1 cellular context compared by ENCODE assay signal in genomic region chr16:548586-548985, GRCh38.
TF ChIP-seq lines count a peak whose summit lies in the region.

No MANE protein-coding gene starts in this region.

TF ChIP-seq in K562, 482 proteins besides CTCF, POLR2A, EP300 and RAD21:
- TF ChIP-seq USF2 (CRISPR knock-in tag; IDR thresholded peaks at IDR 0.05) (no peak), ETV5 (CRISPR knock-in tag; IDR thresholded peaks at IDR 0.05; ENCODE audit: low read depth) (no peak), HMG20B (CRISPR knock-in tag; IDR thresholded peaks at IDR 0.05) (no peak), TCF7L2 (IDR thresholded peaks at IDR 0.05; ENCODE audit: low read depth, low read length) (no peak), ZNF184 (CRISPR knock-in tag; IDR thresholded peaks at IDR 0.05) (no peak), ZNF175 (CRISPR knock-in tag; IDR thresholded peaks at IDR 0.05; ENCODE audit: low read depth) (no peak), POLR2G (IDR thresholded peaks at IDR 0.05; ENCODE audit: low read depth, low read length) (peak; percentile 55)
TF ChIP-seq in K562: peak in this region for 1.
